Comparison of ENCODE assay signal across 1 cellular context in genomic region chr1:169576241-169576933, GRCh38.
TF ChIP-seq lines count a peak whose summit lies in the region.

No MANE protein-coding gene starts in this region.

TF ChIP-seq in HepG2, 621 proteins besides CTCF, POLR2A, EP300 and RAD21 (continued from another document and continues in another):
- TF ChIP-seq ZBTB2 (CRISPR knock-in tag; IDR thresholded peaks at IDR 0.05; ENCODE audit: low read depth) (no peak), ZNF101 (CRISPR knock-in tag; IDR thresholded peaks at IDR 0.05; ENCODE audit: borderline replicate concordance, low read depth) (no peak), SOX13 (IDR thresholded peaks at IDR 0.05) (no peak), SOX13 (CRISPR knock-in tag; conservative IDR thresholded peaks at IDR 0.05 in 1 of 2, IDR thresholded peaks at IDR 0.05 in 1 of 2) (peak in 1 of 2 experiments; percentile 87; a peak in 2 of 4 replicates), SNAI1 (CRISPR knock-in tag; IDR thresholded peaks at IDR 0.05; ENCODE audit: borderline replicate concordance) (no peak), LCORL (IDR thresholded peaks at IDR 0.05) (no peak), LCORL (CRISPR knock-in tag; IDR thresholded peaks at IDR 0.05) (peak; percentile 57), ZNF546 (CRISPR knock-in tag; conservative IDR thresholded peaks at IDR 0.05) (no peak), ETV5 (CRISPR knock-in tag; IDR thresholded peaks at IDR 0.05; ENCODE audit: borderline replicate concordance) (no peak; the same call in 1 of the 2 replicates), NCOA5 (CRISPR knock-in tag; IDR thresholded peaks at IDR 0.05) (no peak), GMEB2 (CRISPR knock-in tag; IDR thresholded peaks at IDR 0.05; ENCODE audit: low read depth) (no peak), CCDC6 (CRISPR knock-in tag; IDR thresholded peaks at IDR 0.05) (no peak), ARHGAP35 (CRISPR knock-in tag; IDR thresholded peaks at IDR 0.05; ENCODE audit: borderline replicate concordance) (no peak), FOXO4 (CRISPR knock-in tag; conservative IDR thresholded peaks at IDR 0.05) (no peak), ZBTB42 (CRISPR knock-in tag; IDR thresholded peaks at IDR 0.05) (no peak), ZSCAN5A (CRISPR knock-in tag; IDR thresholded peaks at IDR 0.05; ENCODE audit: borderline replicate concordance) (no peak), GMEB1 (CRISPR knock-in tag; IDR thresholded peaks at IDR 0.05; ENCODE audit: borderline replicate concordance) (no peak), ZBTB1 (CRISPR knock-in tag; IDR thresholded peaks at IDR 0.05; ENCODE audit: borderline replicate concordance) (no peak), TOPORS (CRISPR knock-in tag; IDR thresholded peaks at IDR 0.05) (no peak), STAT5B (CRISPR knock-in tag; IDR thresholded peaks at IDR 0.05) (no peak), ZNF792 (CRISPR knock-in tag; IDR thresholded peaks at IDR 0.05) (no peak), HNF4A (CRISPR knock-in tag; IDR thresholded peaks at IDR 0.05) (peak; percentile 93), U2AF2 (IDR thresholded peaks at IDR 0.05; ENCODE audit: low read depth, low read length) (no peak), FOSL2 (CRISPR knock-in tag; IDR thresholded peaks at IDR 0.05) (0 out of 2 replicates have a peak, but pooled peaks have one; percentile 17), ADNP (CRISPR knock-in tag; IDR thresholded peaks at IDR 0.05) (no peak), EEA1 (CRISPR knock-in tag; IDR thresholded peaks at IDR 0.05; ENCODE audit: borderline replicate concordance) (no peak), ONECUT2 (CRISPR knock-in tag; IDR thresholded peaks at IDR 0.05) (no peak), ZHX2 (IDR thresholded peaks at IDR 0.05; ENCODE audit: low read depth) (no peak), ZHX2 (CRISPR knock-in tag; IDR thresholded peaks at IDR 0.05; ENCODE audit: borderline replicate concordance) (no peak), JDP2 (CRISPR knock-in tag; IDR thresholded peaks at IDR 0.05; ENCODE audit: borderline replicate concordance) (no peak), NFE2 (CRISPR knock-in tag; IDR thresholded peaks at IDR 0.05) (no peak), FOXK1 (CRISPR knock-in tag; IDR thresholded peaks at IDR 0.05; ENCODE audit: borderline replicate concordance, low read depth) (peak; percentile 48; the same call in 1 of the 2 replicates), ZNF780A (CRISPR knock-in tag; IDR thresholded peaks at IDR 0.05) (no peak), SNAPC5 (CRISPR knock-in tag; IDR thresholded peaks at IDR 0.05; ENCODE audit: borderline replicate concordance) (no peak), TAF15 (IDR thresholded peaks at IDR 0.05; ENCODE audit: low read depth, low read length, poor library complexity, severe bottlenecking) (no peak), TRAFD1 (CRISPR knock-in tag; IDR thresholded peaks at IDR 0.05; ENCODE audit: borderline replicate concordance) (no peak), KLF11 (CRISPR knock-in tag; IDR thresholded peaks at IDR 0.05) (no peak)
- TF ChIP-seq, protein P1, sequence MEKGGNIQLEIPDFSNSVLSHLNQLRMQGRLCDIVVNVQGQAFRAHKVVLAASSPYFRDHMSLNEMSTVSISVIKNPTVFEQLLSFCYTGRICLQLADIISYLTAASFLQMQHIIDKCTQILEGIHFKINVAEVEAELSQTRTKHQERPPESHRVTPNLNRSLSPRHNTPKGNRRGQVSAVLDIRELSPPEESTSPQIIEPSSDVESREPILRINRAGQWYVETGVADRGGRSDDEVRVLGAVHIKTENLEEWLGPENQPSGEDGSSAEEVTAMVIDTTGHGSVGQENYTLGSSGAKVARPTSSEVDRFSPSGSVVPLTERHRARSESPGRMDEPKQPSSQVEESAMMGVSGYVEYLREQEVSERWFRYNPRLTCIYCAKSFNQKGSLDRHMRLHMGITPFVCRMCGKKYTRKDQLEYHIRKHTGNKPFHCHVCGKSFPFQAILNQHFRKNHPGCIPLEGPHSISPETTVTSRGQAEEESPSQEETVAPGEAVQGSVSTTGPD (CRISPR knock-in tag; IDR thresholded peaks at IDR 0.05), result no peak
- TF ChIP-seq, protein P2, sequence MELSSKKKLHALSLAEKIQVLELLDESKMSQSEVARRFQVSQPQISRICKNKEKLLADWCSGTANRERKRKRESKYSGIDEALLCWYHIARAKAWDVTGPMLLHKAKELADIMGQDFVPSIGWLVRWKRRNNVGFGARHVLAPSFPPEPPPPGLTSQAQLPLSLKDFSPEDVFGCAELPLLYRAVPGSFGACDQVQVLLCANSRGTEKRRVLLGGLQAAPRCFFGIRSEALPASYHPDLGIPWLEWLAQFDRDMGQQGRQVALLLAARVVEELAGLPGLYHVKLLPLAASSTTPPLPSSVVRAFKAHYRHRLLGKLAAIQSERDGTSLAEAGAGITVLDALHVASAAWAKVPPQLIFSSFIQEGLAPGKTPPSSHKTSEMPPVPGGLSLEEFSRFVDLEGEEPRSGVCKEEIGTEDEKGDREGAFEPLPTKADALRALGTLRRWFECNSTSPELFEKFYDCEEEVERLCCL (CRISPR knock-in tag; IDR thresholded peaks at IDR 0.05; ENCODE audit: borderline replicate concordance), result no peak
- TF ChIP-seq, protein P3, sequence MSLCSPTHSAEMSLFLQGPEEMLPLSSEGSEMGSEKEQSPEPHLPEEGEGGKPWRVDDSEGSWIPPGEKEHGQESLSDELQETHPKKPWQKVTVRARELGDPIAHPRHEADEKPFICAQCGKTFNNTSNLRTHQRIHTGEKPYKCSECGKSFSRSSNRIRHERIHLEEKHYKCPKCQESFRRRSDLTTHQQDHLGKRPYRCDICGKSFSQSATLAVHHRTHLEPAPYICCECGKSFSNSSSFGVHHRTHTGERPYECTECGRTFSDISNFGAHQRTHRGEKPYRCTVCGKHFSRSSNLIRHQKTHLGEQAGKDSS (CRISPR knock-in tag; IDR thresholded peaks at IDR 0.05; ENCODE audit: borderline replicate concordance, low read depth), result no peak
- TF ChIP-seq, protein P4, sequence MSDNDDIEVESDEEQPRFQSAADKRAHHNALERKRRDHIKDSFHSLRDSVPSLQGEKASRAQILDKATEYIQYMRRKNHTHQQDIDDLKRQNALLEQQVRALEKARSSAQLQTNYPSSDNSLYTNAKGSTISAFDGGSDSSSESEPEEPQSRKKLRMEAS (IDR thresholded peaks at IDR 0.05), result no peak
- TF ChIP-seq, protein P5, sequence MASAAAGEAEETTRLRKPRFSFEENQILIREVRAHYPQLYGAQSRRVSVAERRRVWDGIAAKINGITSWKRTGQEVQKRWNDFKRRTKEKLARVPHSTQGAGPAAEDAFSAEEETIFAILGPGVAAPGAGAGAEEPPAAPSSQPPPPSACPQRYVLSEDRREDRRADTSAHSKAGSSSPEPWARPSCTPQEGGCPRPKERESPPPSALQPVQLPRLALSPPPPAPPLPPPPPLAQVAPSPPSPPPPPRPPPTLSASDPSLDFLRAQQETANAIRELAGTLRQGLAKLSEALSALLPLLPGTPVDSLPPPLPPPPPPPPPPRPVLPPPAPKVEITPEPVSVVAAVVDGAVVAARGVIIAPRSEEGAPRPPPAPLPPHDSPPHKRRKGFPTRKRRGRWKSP (CRISPR knock-in tag; IDR thresholded peaks at IDR 0.05), result no peak
